ENCODE assay signal across 13 cellular contexts in genomic region chr14:77068515-77069200, GRCh38. TPM values are rescaled to one million over a fixed set of nuclear protein-coding genes. Genes with fewer than 3 reads are reported as not detected.
DNase-seq lines count a peak whose midpoint lies in the region; ATAC-seq, FAIRE-seq and TF ChIP-seq lines count a peak whose summit lies in the region.
"Had no signal": no experiment of that assay in that cellular context is flagged by ENCODE, and none has a peak within 500 bp of the region (broad histone marks: within the 10 kb centered on the region; RNA-seq: fewer than 3 reads in every experiment).

No MANE protein-coding gene starts in this region.

- DNase-seq in HFFc6 = no peak
- no peak for DNase-seq in GM12878 (ENCODE audit: low read depth, low spot score)
- no peak for DNase-seq in neural progenitor cell (ENCODE audit: low spot score)
- no peak for DNase-seq in kidney
- DNase-seq: foreskin melanocyte had no signal

- CTCF ChIA-PET in GM12878 (lab: Yijun Ruan, JAX) = interaction anchor here (0.6 to 20.7 kb wide), 39 partner anchors 8 to 359 kb away, joined by 3 to 848 read pairs (median 4); partner anchors contain the start of gene CIPC

- H3F3A ChIP-seq in neural progenitor cell (ENCODE audit: low read depth) = no peaks in the 10 kb centered on the region

- H3K79me2 ChIP-seq in GM12878 (ENCODE audit: control insufficient read depth, insufficient read depth, low read length) (no peaks in the 10 kb centered on the region), neural progenitor cell (ENCODE audit: low read depth) (no peaks in the 10 kb centered on the region)

- H3K4me2 ChIP-seq in GM12878 (ENCODE audit: control insufficient read depth, insufficient read depth) (no peak overlapping the region), neural progenitor cell (no peak overlapping the region)

- FAIRE-seq in GM12878 (lab: Jason Lieb, UNC) (no peak), kidney (lab: Jason Lieb, UNC) (no peak)

- in situ Hi-C loops in GM12878 (cut with MboI) = loop anchor here (10.0 kb wide), 3 partner anchors 154 to 354 kb away; no protein-coding TSS in a partner anchor

- TF ChIP-seq RAD21 in GM12878 (IDR thresholded peaks at IDR 0.05; ENCODE audit: insufficient read depth, low read depth, low read length) = no peak

- H3K36me3 ChIP-seq in GM12878 (ENCODE audit: control insufficient read depth in 2 of 2, insufficient read depth in 2 of 2, low read length in 1 of 2) (no peaks in the 10 kb centered on the region), neural progenitor cell (no peaks in the 10 kb centered on the region), kidney (ENCODE audit: control insufficient read depth in 1 of 2, insufficient read depth in 2 of 2, low read length in 2 of 2) (no peaks in the 10 kb centered on the region)
- H3K36me3 ChIP-seq: Peyer's patch, thoracic aorta had no signal

- H3K27ac ChIP-seq in C4-2B (peak overlapping the region; percentile 53), GM12878 (ENCODE audit: control insufficient read depth, insufficient read depth) (no peak overlapping the region), neural progenitor cell (no peak overlapping the region), kidney (ENCODE audit: low read depth in 2 of 2, low read length in 2 of 2) (no peak overlapping the region)
- H3K27ac ChIP-seq: Peyer's patch, thoracic aorta had no signal

- TF ChIP-seq EP300 in GM12878 (IDR thresholded peaks at IDR 0.05; ENCODE audit: borderline replicate concordance in 1 of 2, control insufficient read depth in 1 of 2, low read depth in 2 of 2, low read length in 2 of 2) = no peak

- TF ChIP-seq CTCF in C4-2B (conservative IDR thresholded peaks at IDR 0.05) (peak; percentile 28), HFFc6 (IDR thresholded peaks at IDR 0.05) (peak; percentile 45), GM12878 (IDR thresholded peaks at IDR 0.05 in 2 of 3, conservative IDR thresholded peaks at IDR 0.05 in 1 of 3; ENCODE audit: control insufficient read depth in 2 of 3, extremely low read depth in 1 of 3, insufficient read depth in 1 of 3, low read depth in 3 of 3, low read length in 3 of 3) (no peak), neural progenitor cell (IDR thresholded peaks at IDR 0.05) (no peak), kidney (IDR thresholded peaks at IDR 0.05; ENCODE audit: borderline replicate concordance, extremely low read depth, insufficient read depth) (no peak)

- POLR2A ChIA-PET in GM12878 (lab: Charles Lee) = interaction anchor here (0.9 kb wide), 1 partner anchor 155 kb away, joined by 4 read pairs; no protein-coding TSS in a partner anchor

- H3K9ac ChIP-seq in GM12878 (ENCODE audit: control insufficient read depth, insufficient read depth, low read length) = no peak overlapping the region
- H3K9ac ChIP-seq in neural progenitor cell = no peak overlapping the region
- H3K9ac ChIP-seq in kidney (ENCODE audit: low read length in 2 of 2) = peak overlapping the region in 1 of 2 donors; percentile 15

- H3K4me3 ChIP-seq in GM12878 = no peak overlapping the region
- H3K4me3 ChIP-seq in neural progenitor cell = no peak overlapping the region
- H3K4me3 ChIP-seq in kidney (ENCODE audit: low read length in 2 of 2) = no peak overlapping the region
- H3K4me3 ChIP-seq: Peyer's patch, thoracic aorta had no signal

- H3K27ac Mint-ChIP-seq in HFFc6 (no peak overlapping the region), neural progenitor cell (peak overlapping the region; percentile 4)
- H3K27ac Mint-ChIP-seq: stimulated activated naive B cell treated with anti-CD40 and anti-IgM and Interleukin-4, amounts not matched to agents 10 μg/mL and 1 μg/mL and 100 μg/mL, for 72 hours; WTC11 had no signal

- no peaks in the 10 kb centered on the region for H3K27me3 Mint-ChIP-seq in HFFc6 (ENCODE audit: insufficient read depth)
- H3K27me3 Mint-ChIP-seq in neural progenitor cell (ENCODE audit: insufficient read depth, low read depth) = peaks cover 10% of the 10 kb centered on the region

- peaks cover 0 to 10% of the 10 kb centered on the region in 2 experiments; a peak in 2 of 4 replicates for H3K27me3 ChIP-seq in GM12878 (replicated peaks in 1 of 2; ENCODE audit: control insufficient read depth in 2 of 2, insufficient read depth in 2 of 2, low read length in 1 of 2)
- H3K27me3 ChIP-seq in neural progenitor cell = no peaks in the 10 kb centered on the region
- H3K27me3 ChIP-seq: Peyer's patch had no signal

- BruUV-seq in GM12878 (replicated peaks; lab: Mats Ljungman, UMichigan) = no TSS peak

- 39% methylated on average over 5 of the region's 5 CpGs for WGBS in GM12878 (ENCODE audit: insufficient coverage, insufficient replicate concordance, low lambda C conversion rate, missing lambda C conversion rate)

- H3K4me1 Mint-ChIP-seq in HFFc6 (ENCODE audit: low read depth) = peaks cover 50% of the 10 kb centered on the region
- peaks cover 59% of the 10 kb centered on the region for H3K4me1 Mint-ChIP-seq in neural progenitor cell

- intact Hi-C loops in GM12878 (cut with micrococcal nuclease; ENCODE audit: unreplicated experiment) (loop anchor here (1.0 to 2.0 kb wide), 2 partner anchors 192 to 358 kb away; no protein-coding TSS in a partner anchor), kidney (cut with DNase I) (loop anchor here (5.0 to 10.0 kb wide), 2 partner anchors 156 to 194 kb away; no protein-coding TSS in a partner anchor)

- H2AFZ ChIP-seq in GM12878 (ENCODE audit: control insufficient read depth, low read depth, low read length) (0 out of 2 replicates have a peak overlapping the region, but pooled peaks have one; percentile 13), neural progenitor cell (replicated peaks) (no peak overlapping the region)

- H4K20me1 ChIP-seq in GM12878 (ENCODE audit: control insufficient read depth, insufficient read depth) (no peaks in the 10 kb centered on the region), neural progenitor cell (ENCODE audit: low read depth) (no peaks in the 10 kb centered on the region)

- no peak for TF ChIP-seq POLR2A in GM12878 (IDR thresholded peaks at IDR 0.05; ENCODE audit: low read depth, low read length)

- H3K4me3 Mint-ChIP-seq in HFFc6 = no peak overlapping the region
- H3K4me3 Mint-ChIP-seq in neural progenitor cell = no peak overlapping the region
- H3K4me3 Mint-ChIP-seq: naive thymus-derived CD4-positive, alpha-beta T cell; stimulated activated naive B cell treated with anti-CD40 and anti-IgM and Interleukin-4, amounts not matched to agents 10 μg/mL and 1 μg/mL and 100 μg/mL, for 72 hours; WTC11 had no signal

- RAD21 ChIA-PET in GM12878 (lab: Charles Lee; ENCODE audit: unreplicated experiment) = interaction anchor here (0.7 to 15.5 kb wide), 20 partner anchors 8 to 257 kb away, joined by 3 to 498 read pairs (median 6); partner anchors contain the start of gene CIPC

- SMC1A ChIA-PET in GM12878 (lab: Charles Lee; ENCODE audit: uncharacterized antibody, unreplicated experiment) = interaction anchor here (0.7 to 9.6 kb wide), 29 partner anchors 8 to 358 kb away, joined by 3 to 370 read pairs (median 5); partner anchors contain the start of gene IRF2BPL

- ATAC-seq in GM12878 = no peak; the same call in 2 of the 3 replicates
- ATAC-seq in GM21367 (IDR thresholded peaks at IDR 0.05; ENCODE audit: unreplicated experiment) = no peak
- ATAC-seq in GM19455 (IDR thresholded peaks at IDR 0.05; ENCODE audit: unreplicated experiment) = no peak

- H3K9me3 Mint-ChIP-seq in HFFc6 (no peaks in the 10 kb centered on the region), neural progenitor cell (peaks cover 2% of the 10 kb centered on the region)
- H3K9me3 Mint-ChIP-seq: naive thymus-derived CD4-positive, alpha-beta T cell; stimulated activated naive B cell treated with anti-CD40 and anti-IgM and Interleukin-4, amounts not matched to agents 10 μg/mL and 1 μg/mL and 100 μg/mL, for 72 hours; WTC11 had no signal

- H3K9me3 ChIP-seq in GM12878 (replicated peaks; ENCODE audit: control insufficient read depth, insufficient read depth, low read length) (no peaks in the 10 kb centered on the region), neural progenitor cell (ENCODE audit: low read depth) (no peaks in the 10 kb centered on the region), kidney (ENCODE audit: control insufficient read depth in 1 of 2, low read length in 2 of 2) (no peaks in the 10 kb centered on the region)
- H3K9me3 ChIP-seq: Peyer's patch, thoracic aorta had no signal

- H3K36me3 Mint-ChIP-seq in HFFc6 (ENCODE audit: low read depth) (no peaks in the 10 kb centered on the region), neural progenitor cell (peaks cover 2% of the 10 kb centered on the region)
- H3K36me3 Mint-ChIP-seq: naive thymus-derived CD4-positive, alpha-beta T cell; stimulated activated naive B cell treated with anti-CD40 and anti-IgM and Interleukin-4, amounts not matched to agents 10 μg/mL and 1 μg/mL and 100 μg/mL, for 72 hours; WTC11 had no signal

- H3K4me1 ChIP-seq in GM12878 (ENCODE audit: control insufficient read depth, insufficient read depth, low read length) = peaks cover 14% of the 10 kb centered on the region
- H3K4me1 ChIP-seq in neural progenitor cell = peaks cover 11% of the 10 kb centered on the region
- H3K4me1 ChIP-seq in kidney (ENCODE audit: control insufficient read depth in 1 of 2, insufficient read depth in 1 of 2, low read depth in 1 of 2, low read length in 2 of 2) = peaks cover 10% of the 10 kb centered on the region in 2 donors

RNA-seq across cellular contexts. Expression of gene CIPC, which starts 29.4 kb away (rescaled TPM):
- 10 to 100 TPM in 4 of 6 experiments, 1 to 10 TPM in 2; 9.1 to 12.5 (median 11.5) TPM for total RNA-seq in HFFc6 (2021; fragmentation: NEBNext Ultra II Directional; extraction: Animal tissue kit (Norgen Biotek cat#: 25700))
- 57.9 and 60.2 TPM in 2 replicates for total RNA-seq in GM12878 (2013; cell fraction: nucleolus; rRNA removed)
- total RNA-seq in GM12878 (2014; rRNA removed) = 19.8 and 24.7 TPM in 2 replicates
- total RNA-seq in GM12878 (2014; rRNA removed; fragmentation: Illumina TruSeq; extraction: Trizol) = 16.3 and 17.2 TPM in 2 replicates
- total RNA-seq in GM12878 (2021) = 17.7 and 20.3 TPM in 2 replicates
- 6.8 TPM for polyA plus RNA-seq in GM12878 (2011; ENCODE audit: low read depth)
- 29.5 and 35.3 TPM in 2 replicates for polyA plus RNA-seq in GM12878 (2011; rRNA removed)
- polyA plus RNA-seq in GM12878 (2011; cell fraction: cytosol; rRNA removed) = 23.3 and 24.7 TPM in 2 replicates
- 18.1 and 20.6 TPM in 2 replicates for polyA plus RNA-seq in GM12878 (2011; cell fraction: nucleus; rRNA removed)
- 6.9 and 9.0 TPM in 2 replicates for polyA plus RNA-seq in GM12878 (2012)
- 17.0 and 20.8 TPM in 2 replicates for polyA plus RNA-seq in GM12878 (2014; fragmentation: Illumina TruSeq; extraction: Trizol)
- polyA plus RNA-seq in GM12878 (2014; fragmentation: Nextera tagmentation; extraction: Ambion mirVana) = 1 to 10 TPM; 5.6 to 6.6 TPM
- polyA plus RNA-seq in GM12878 (2014; rRNA removed) = 14.5 and 16.8 TPM in 2 replicates
- polyA plus RNA-seq in GM12878 (2016; fragmentation: Nextera tagmentation; extraction: Ambion mirVana) = 10 to 100 TPM; 11.9 to 14.4 TPM
- 27.8 and 31.7 TPM in 2 replicates for polyA minus RNA-seq in GM12878 (2011; rRNA and poly(A)+ RNA removed)
- 10.4 and 11.5 TPM in 2 replicates for polyA minus RNA-seq in GM12878 (2011; cell fraction: cytosol; rRNA and poly(A)+ RNA removed)
- polyA minus RNA-seq in GM12878 (2011; cell fraction: nucleus; rRNA and poly(A)+ RNA removed) = 8.9 and 10.4 TPM in 2 replicates
- 22.5 and 24.3 TPM in 2 replicates for total RNA-seq in neural progenitor cell (ENCODE audit: low replicate concordance)
- total RNA-seq in kidney = 23.5 TPM
- 12.8 TPM for polyA plus RNA-seq in kidney (ENCODE audit: insufficient read depth, low read depth, low replicate concordance)

RNA-seq across cellular contexts. Expression of gene IRF2BPL, which starts 40.1 kb away (rescaled TPM):
- total RNA-seq in HFFc6 (2021; fragmentation: NEBNext Ultra II Directional; extraction: Animal tissue kit (Norgen Biotek cat#: 25700)) = 10 to 100 TPM; 37.1 to 46.3 (median 38.3) TPM
- 24.2 and 27.6 TPM in 2 replicates for total RNA-seq in GM12878 (2013; cell fraction: nucleolus; rRNA removed)
- total RNA-seq in GM12878 (2014; rRNA removed) (19.1 and 22.8 TPM in 2 replicates), GM12878 (2014; rRNA removed; fragmentation: Illumina TruSeq; extraction: Trizol) (2.8 and 3.4 TPM in 2 replicates), GM12878 (2021) (33.3 and 34.5 TPM in 2 replicates), neural progenitor cell (ENCODE audit: low replicate concordance) (4.8 and 14.9 TPM in 2 replicates), kidney (97.1 TPM)
- polyA plus RNA-seq in GM12878 (2011; ENCODE audit: low read depth) = 3.2 TPM
- polyA plus RNA-seq in GM12878 (2011; rRNA removed) (8.3 and 9.7 TPM in 2 replicates), GM12878 (2014; fragmentation: Illumina TruSeq; extraction: Trizol) (1.6 and 2.9 TPM in 2 replicates), GM12878 (2014; fragmentation: Nextera tagmentation; extraction: Ambion mirVana) (1 to 10 TPM; 1.2 to 1.9 TPM), GM12878 (2014; rRNA removed) (11.6 and 14.4 TPM in 2 replicates), GM12878 (2016; fragmentation: Nextera tagmentation; extraction: Ambion mirVana) (1 to 10 TPM; 1.4 to 2.3 TPM), kidney (ENCODE audit: insufficient read depth, low read depth, low replicate concordance) (15.7 TPM)
- polyA plus RNA-seq in GM12878 (2011; cell fraction: cytosol; rRNA removed) = 11.4 and 14.5 TPM in 2 replicates
- 25.0 and 34.8 TPM in 2 replicates for polyA plus RNA-seq in GM12878 (2011; cell fraction: nucleus; rRNA removed)
- 13.7 and 15.9 TPM in 2 replicates for polyA plus RNA-seq in GM12878 (2012)
- polyA minus RNA-seq in GM12878 (2011; rRNA and poly(A)+ RNA removed) = 7.2 and 13.4 TPM in 2 replicates
- polyA minus RNA-seq in GM12878 (2011; cell fraction: cytosol; rRNA and poly(A)+ RNA removed) = 19.1 and 23.4 TPM in 2 replicates
- 16.6 and 29.0 TPM in 2 replicates for polyA minus RNA-seq in GM12878 (2011; cell fraction: nucleus; rRNA and poly(A)+ RNA removed)

Comparison
In these comparisons a context has a peak if more than half of its experiments do, and no peak if none do; other contexts are left out.
1. CTCF ChIP-seq: peak in C4-2B (single experiment) and HFFc6 (single experiment); none in GM12878 (0 of 3), neural progenitor cell (single experiment) and kidney (single experiment).